ENCODE assay signal across 15 cellular contexts in genomic region chr4:156098846-156099245, GRCh38.
A peak's percentile ranks its signal among the peaks of the same experiment; 100 is the strongest.
DNase-seq lines count a peak whose midpoint lies in the region; ATAC-seq and TF ChIP-seq lines count a peak whose summit lies in the region.
"Had no signal": no experiment of that assay in that cellular context is flagged by ENCODE, and none has a peak within 500 bp of the region (broad histone marks: within the 10 kb centered on the region; RNA-seq: fewer than 3 reads in every experiment).

No MANE protein-coding gene starts in this region.

- H3F3A ChIP-seq in neural progenitor cell (ENCODE audit: low read depth) (no peaks in the 10 kb centered on the region), smooth muscle cell (ENCODE audit: low read depth) (no peaks in the 10 kb centered on the region)

- H3K79me2 ChIP-seq in neural progenitor cell (ENCODE audit: low read depth) (no peaks in the 10 kb centered on the region), smooth muscle cell (ENCODE audit: low read depth) (no peaks in the 10 kb centered on the region)

- peaks cover 2% of the 10 kb centered on the region for H3K4me1 Mint-ChIP-seq in neural progenitor cell
- H3K4me1 Mint-ChIP-seq: CD4-positive, alpha-beta memory T cell had no signal

- WGBS in smooth muscle cell (ENCODE audit: low lambda C conversion rate): 64% methylated on average over 4 of the region's 4 CpGs

- H2AFZ ChIP-seq in neural progenitor cell (replicated peaks) (peak overlapping the region; percentile 36), smooth muscle cell (ENCODE audit: low read depth) (peak overlapping the region; percentile 29)

- TF ChIP-seq CTCF in fibroblast of the aortic adventitia (IDR thresholded peaks at IDR 0.05; ENCODE audit: insufficient read depth, low read length) (no peak), neural progenitor cell (IDR thresholded peaks at IDR 0.05) (no peak), smooth muscle cell (IDR thresholded peaks at IDR 0.05; ENCODE audit: borderline replicate concordance, insufficient read depth, poor library complexity, severe bottlenecking) (no peak)

- no peaks in the 10 kb centered on the region for H3K36me3 ChIP-seq in neural progenitor cell
- no peaks in the 10 kb centered on the region for H3K36me3 ChIP-seq in smooth muscle cell (ENCODE audit: low read depth)
- H3K36me3 ChIP-seq: BE2C, HAP-1 had no signal

- ATAC-seq in HG02798 (IDR thresholded peaks at IDR 0.05; ENCODE audit: poor library complexity, unreplicated experiment): no peak
- ATAC-seq: A549 had no signal

- H3K36me3 Mint-ChIP-seq in neural progenitor cell: no peaks in the 10 kb centered on the region
- H3K36me3 Mint-ChIP-seq: CD4-positive, alpha-beta memory T cell had no signal

- H4K20me1 ChIP-seq in neural progenitor cell (ENCODE audit: low read depth): no peaks in the 10 kb centered on the region
- H4K20me1 ChIP-seq in smooth muscle cell (ENCODE audit: low read depth): no peaks in the 10 kb centered on the region

- H3K9me3 Mint-ChIP-seq in neural progenitor cell: no peaks in the 10 kb centered on the region
- H3K9me3 Mint-ChIP-seq: CD4-positive, alpha-beta memory T cell had no signal

- no peaks in the 10 kb centered on the region for H3K27me3 Mint-ChIP-seq in neural progenitor cell (ENCODE audit: insufficient read depth, low read depth)
- H3K27me3 Mint-ChIP-seq: CD4-positive, alpha-beta memory T cell had no signal

- no peaks in the 10 kb centered on the region for H3K9me3 ChIP-seq in neural progenitor cell (ENCODE audit: low read depth)
- no peaks in the 10 kb centered on the region for H3K9me3 ChIP-seq in smooth muscle cell (replicated peaks; ENCODE audit: low read depth)
- H3K9me3 ChIP-seq: A549, BE2C, HAP-1 had no signal

- DNase-seq in astrocyte of the hippocampus (ENCODE audit: low read depth, low spot score) (peak; percentile 42), fibroblast of the aortic adventitia (ENCODE audit: low read depth) (peak; percentile 3), neural progenitor cell (ENCODE audit: low spot score) (no peak), smooth muscle cell (lab: John Stamatoyannopoulos, UW; ENCODE audit: unreplicated experiment) (no peak), Kasumi-1 (lab: John Stamatoyannopoulos, UW) (no peak), NCI-H345 (lab: John Stamatoyannopoulos, UW) (no peak), epidermal melanocyte (ENCODE audit: insufficient read length, low spot score) (no peak)
- DNase-seq: BE2C; CD4-positive, alpha-beta memory T cell; DMS79 had no signal

- H3K4me3 ChIP-seq in fibroblast of the aortic adventitia (ENCODE audit: low read depth, low read length) (no peak overlapping the region), neural progenitor cell (no peak overlapping the region), smooth muscle cell (no peak overlapping the region)
- H3K4me3 ChIP-seq: A549, HAP-1 had no signal

- no peak overlapping the region for H3K4me2 ChIP-seq in neural progenitor cell
- H3K4me2 ChIP-seq in smooth muscle cell: no peak overlapping the region
- H3K4me2 ChIP-seq: A549 had no signal

- no peak overlapping the region for H3K9ac ChIP-seq in neural progenitor cell
- H3K9ac ChIP-seq in smooth muscle cell (ENCODE audit: low read depth): no peak overlapping the region

- H3K4me3 Mint-ChIP-seq in neural progenitor cell: no peak overlapping the region
- H3K4me3 Mint-ChIP-seq: CD4-positive, alpha-beta memory T cell had no signal

- no peak overlapping the region for H3K27ac Mint-ChIP-seq in neural progenitor cell

- no peak overlapping the region for H3K27ac ChIP-seq in neural progenitor cell
- H3K27ac ChIP-seq in smooth muscle cell (ENCODE audit: low read depth): no peak overlapping the region
- H3K27ac ChIP-seq: A549, C4-2B, HL-60 had no signal

- no peaks in the 10 kb centered on the region for H3K27me3 ChIP-seq in neural progenitor cell
- H3K27me3 ChIP-seq in smooth muscle cell (ENCODE audit: low read depth): no peaks in the 10 kb centered on the region
- H3K27me3 ChIP-seq: BE2C had no signal

- no peaks in the 10 kb centered on the region for H3K4me1 ChIP-seq in neural progenitor cell
- no peaks in the 10 kb centered on the region for H3K4me1 ChIP-seq in smooth muscle cell (ENCODE audit: low read depth)
- H3K4me1 ChIP-seq: A549, BE2C had no signal

Comparison
In these comparisons a context has a peak if more than half of its experiments do, and no peak if none do; other contexts are left out.
1. DNase-seq: peak in astrocyte of the hippocampus (single experiment) and fibroblast of the aortic adventitia (single experiment); none in neural progenitor cell (single experiment), smooth muscle cell (single experiment), Kasumi-1 (0 of 2), NCI-H345 (single experiment) and epidermal melanocyte (single experiment).